In genomic region chr11:35163707-35164496, GRCh38 we compare ENCODE assay signal across 8 cellular contexts. TPM values are rescaled to one million over a fixed set of nuclear protein-coding genes. Genes with fewer than 3 reads are reported as not detected.
DNase-seq lines count a peak whose midpoint lies in the region; ATAC-seq and TF ChIP-seq lines count a peak whose summit lies in the region.

No MANE protein-coding gene starts in this region.

- CTCF ChIA-PET in mammary epithelial cell (lab: Charles Lee; ENCODE audit: low non-redundant PET): interaction anchor here (0.6 kb wide), 1 partner anchor 48 kb away, joined by 3 read pairs; no protein-coding TSS in a partner anchor

- H3K4me2 ChIP-seq in mammary epithelial cell (ENCODE audit: insufficient read depth, low read depth, low read length): peak overlapping the region; percentile 75

- no peak overlapping the region for H3K9ac ChIP-seq in mammary epithelial cell (ENCODE audit: insufficient read depth, low read length)

- H3K27me3 ChIP-seq in mammary epithelial cell (ENCODE audit: insufficient read depth, low read length) (no peaks in the 10 kb centered on the region), right lobe of liver (no peaks in the 10 kb centered on the region)

- no peaks in the 10 kb centered on the region for H4K20me1 ChIP-seq in mammary epithelial cell (ENCODE audit: insufficient read depth, low read length)

- H3K9me3 ChIP-seq in mammary epithelial cell (replicated peaks; ENCODE audit: insufficient read depth, low read length): no peaks in the 10 kb centered on the region
- no peaks in the 10 kb centered on the region for H3K9me3 ChIP-seq in right lobe of liver

- peaks cover 10% of the 10 kb centered on the region for H3K36me3 Mint-ChIP-seq in stimulated activated memory B cell treated with anti-CD40 and anti-IgM and Interleukin-4, amounts not matched to agents 10 μg/mL and 1 μg/mL and 100 μg/mL, for 72 hours

- H3K36me3 ChIP-seq in mammary epithelial cell (ENCODE audit: insufficient read depth, low read length): peaks cover 25% of the 10 kb centered on the region
- H3K36me3 ChIP-seq in right lobe of liver: no peaks in the 10 kb centered on the region

- H3K4me3 Mint-ChIP-seq in stimulated activated memory B cell treated with anti-CD40 and anti-IgM and Interleukin-4, amounts not matched to agents 10 μg/mL and 1 μg/mL and 100 μg/mL, for 72 hours: peak overlapping the region; percentile 42

- no peak overlapping the region for H2AFZ ChIP-seq in mammary epithelial cell (ENCODE audit: low read depth, low read length)

- peak overlapping the region; percentile 93 for H3K27ac Mint-ChIP-seq in stimulated activated memory B cell treated with anti-CD40 and anti-IgM and Interleukin-4, amounts not matched to agents 10 μg/mL and 1 μg/mL and 100 μg/mL, for 72 hours

- 80% methylated on average over 3 of the region's 3 CpGs for WGBS in mammary epithelial cell (ENCODE audit: low coverage, missing lambda C conversion rate)
- WGBS in right lobe of liver (ENCODE audit: insufficient coverage, low coverage, low lambda C conversion rate, missing lambda C conversion rate): 42% methylated on average over 3 of the region's 3 CpGs

- in situ Hi-C loops in mammary epithelial cell (cut with MboI; ENCODE audit: low sequenced_read_pairs in 2 of 2): no loop called here

- peak; percentile 17 to 40 for TF ChIP-seq CTCF in mammary epithelial cell (conservative IDR thresholded peaks at IDR 0.05 in 1 of 2, IDR thresholded peaks at IDR 0.05 in 1 of 2; ENCODE audit: extremely low read depth in 1 of 2, insufficient read depth in 1 of 2, low read depth in 1 of 2, low read length in 2 of 2)
- peak in 1 of 4 donors; percentile 13 for TF ChIP-seq CTCF in right lobe of liver (IDR thresholded peaks at IDR 0.05)

- no peak for TF ChIP-seq POLR2A in right lobe of liver (IDR thresholded peaks at IDR 0.05)

- peak; percentile 23 for ATAC-seq in HG03469 (IDR thresholded peaks at IDR 0.05; ENCODE audit: unreplicated experiment)
- peak; percentile 49 for ATAC-seq in stimulated activated memory B cell treated with anti-CD40 and anti-IgM and Interleukin-4, amounts not matched to agents 10 μg/mL and 1 μg/mL and 100 μg/mL, for 72 hours
- no peak for ATAC-seq in right lobe of liver
- no peak for ATAC-seq in HG03460 (IDR thresholded peaks at IDR 0.05; ENCODE audit: unreplicated experiment)

- intact Hi-C loops in mammary epithelial cell (cut with micrococcal nuclease): no loop called here
- intact Hi-C loops in right lobe of liver (cut with DNase I): no loop called here

- peaks cover 99% of the 10 kb centered on the region for H3K4me1 ChIP-seq in mammary epithelial cell (ENCODE audit: insufficient read depth, low read length)
- H3K4me1 ChIP-seq in right lobe of liver: peaks cover 0 to 14% (median 0%) of the 10 kb centered on the region in 4 donors

- BruUV-seq in mammary epithelial cell (replicated peaks; lab: Mats Ljungman, UMichigan): no TSS peak

- no peaks in the 10 kb centered on the region for H3K27me3 Mint-ChIP-seq in stimulated activated memory B cell treated with anti-CD40 and anti-IgM and Interleukin-4, amounts not matched to agents 10 μg/mL and 1 μg/mL and 100 μg/mL, for 72 hours

- H3K27ac ChIP-seq in mammary epithelial cell (ENCODE audit: insufficient read depth, low read depth, low read length) (peak overlapping the region; percentile 33), right lobe of liver (no peak overlapping the region)

- peaks cover 99% of the 10 kb centered on the region for H3K79me2 ChIP-seq in mammary epithelial cell (ENCODE audit: insufficient read depth, low read length)

- dilution Hi-C loops in mammary epithelial cell (cut with HindIII; ENCODE audit: low sequenced_read_pairs): no loop called here

- no peak overlapping the region for H3K4me3 ChIP-seq in mammary epithelial cell (replicated peaks in 1 of 3; ENCODE audit: insufficient read depth in 1 of 3, low read depth in 2 of 3, low read length in 3 of 3)
- H3K4me3 ChIP-seq in right lobe of liver: no peak overlapping the region

- DNase-seq in NCI-H2171 treated with DMSO at 0.1 percent for 48 hours (lab: John Stamatoyannopoulos, UW) (peak; percentile 17), NCI-H2171 (lab: John Stamatoyannopoulos, UW) (no peak), mammary epithelial cell (no peak), right lobe of liver (no peak), NCI-H226 (no peak)

- H3K4me1 Mint-ChIP-seq in stimulated activated memory B cell treated with anti-CD40 and anti-IgM and Interleukin-4, amounts not matched to agents 10 μg/mL and 1 μg/mL and 100 μg/mL, for 72 hours: peaks cover 100% of the 10 kb centered on the region

- no peaks in the 10 kb centered on the region for H3K9me3 Mint-ChIP-seq in stimulated activated memory B cell treated with anti-CD40 and anti-IgM and Interleukin-4, amounts not matched to agents 10 μg/mL and 1 μg/mL and 100 μg/mL, for 72 hours

RNA-seq across cellular contexts. Expression of gene CD44, which starts 24.9 kb away (rescaled TPM):
- total RNA-seq in mammary epithelial cell (1,000 to 10,000 TPM; 1,362 to 2,544 TPM), right lobe of liver (10 to 100 TPM; 12.2 to 64.1 (median 22.9) TPM)
- 2,091 TPM for polyA plus RNA-seq in mammary epithelial cell
- polyA minus RNA-seq in mammary epithelial cell: 2,638 TPM

Comparison
In these comparisons a context has a peak if more than half of its experiments do, and no peak if none do; other contexts are left out.
1. ATAC-seq: peak in HG03469 (single experiment) and stimulated activated memory B cell treated with anti-CD40 and anti-IgM and Interleukin-4, amounts not matched to agents 10 μg/mL and 1 μg/mL and 100 μg/mL, for 72 hours (single experiment); none in right lobe of liver (0 of 4) and HG03460 (single experiment).
2. RNA of gene CD44, which starts 24.9 kb away (total RNA-seq): 1,362 to 2,544 TPM in mammary epithelial cell; 12.2 to 64.1 TPM in right lobe of liver; every median in the first group is over 10 times any median in the second.